Comparison of ENCODE assay signal across 8 cellular contexts in genomic region chr6:30723159-30723842, GRCh38. TPM values are rescaled to one million over a fixed set of nuclear protein-coding genes. Genes with fewer than 3 reads are reported as not detected.
DNase-seq lines count a peak whose midpoint lies in the region; ATAC-seq and TF ChIP-seq lines count a peak whose summit lies in the region.
"Not testable (repeated sequence)": the region's sequence is repeated elsewhere in the genome, so short reads cannot be mapped to it uniquely, and the experiment has no call there.

No MANE protein-coding gene starts in this region.

- peaks cover 65 to 70% (median 69%) of the 10 kb centered on the region in 11 experiments for H4K20me1 ChIP-seq in BLaER1 treated with 17β-estradiol and CSF1 and Interleukin-3, amounts not matched to agents 10 nM and 100 nM
- H4K20me1 ChIP-seq in hepatocyte (ENCODE audit: insufficient read depth, poor library complexity, severe bottlenecking) (peaks cover 46% of the 10 kb centered on the region), neural cell (ENCODE audit: insufficient read depth) (peaks cover 44% of the 10 kb centered on the region)

- peaks cover 54% of the 10 kb centered on the region for H3K36me3 Mint-ChIP-seq in HFFc6 (ENCODE audit: low read depth)
- peaks cover 28 to 48% of the 10 kb centered on the region in 2 donors for H3K36me3 Mint-ChIP-seq in activated T-cell treated with anti-CD3 and anti-CD28 coated beads, Interleukin-2, amount 50 U/mL, for 72 hours (ENCODE audit: insufficient read depth in 2 of 2)
- H3K36me3 Mint-ChIP-seq in chondrocyte (ENCODE audit: low read depth): peaks cover 44% of the 10 kb centered on the region

- ATAC-seq in activated T-cell treated with anti-CD3 and anti-CD28 coated beads, Interleukin-2, amount 50 U/mL, for 72 hours (replicated peaks in 1 of 2); stimulated activated naive CD8-positive, alpha-beta T cell treated with anti-CD3 and anti-CD28 coated beads, Interleukin-15, amount 100 ng/mL, for 72 hours: not testable (repeated sequence)

- peaks cover 61 to 68% (median 67%) of the 10 kb centered on the region in 11 experiments for H3K36me3 ChIP-seq in BLaER1 treated with 17β-estradiol and CSF1 and Interleukin-3, amounts not matched to agents 10 nM and 100 nM
- H3K36me3 ChIP-seq in SJCRH30: peaks cover 57% of the 10 kb centered on the region
- not testable (repeated sequence) for H3K36me3 ChIP-seq in hepatocyte (replicated peaks; ENCODE audit: insufficient read depth, low read depth); neural cell (ENCODE audit: insufficient read depth, low read length)

- peak overlapping the region; percentile 76 to 96 (median 90) for H3K4me2 ChIP-seq in BLaER1 treated with 17β-estradiol and CSF1 and Interleukin-3, amounts not matched to agents 10 nM and 100 nM
- H3K4me2 ChIP-seq in hepatocyte: peak overlapping the region; percentile 90
- peak overlapping the region; percentile 93 for H3K4me2 ChIP-seq in neural cell (ENCODE audit: low read length)

- TF ChIP-seq CTCF in HFFc6 (IDR thresholded peaks at IDR 0.05); chondrocyte (IDR thresholded peaks at IDR 0.05); hepatocyte (IDR thresholded peaks at IDR 0.05; ENCODE audit: poor library complexity); neural cell (IDR thresholded peaks at IDR 0.05; ENCODE audit: poor library complexity, severe bottlenecking): not testable (repeated sequence)

- peaks cover 67% of the 10 kb centered on the region for H3K4me1 Mint-ChIP-seq in HFFc6 (ENCODE audit: low read depth)
- peaks cover 53% of the 10 kb centered on the region for H3K4me1 Mint-ChIP-seq in activated T-cell treated with anti-CD3 and anti-CD28 coated beads, Interleukin-2, amount 50 U/mL, for 72 hours (ENCODE audit: low read depth)
- H3K4me1 Mint-ChIP-seq in chondrocyte (ENCODE audit: low read depth): peaks cover 62% of the 10 kb centered on the region
- peaks cover 68% of the 10 kb centered on the region for H3K4me1 Mint-ChIP-seq in stimulated activated naive CD8-positive, alpha-beta T cell treated with anti-CD3 and anti-CD28 coated beads, Interleukin-15, amount 100 ng/mL, for 72 hours

- not testable (repeated sequence) for TF ChIP-seq EP300 in neural cell (conservative IDR thresholded peaks at IDR 0.05; ENCODE audit: poor library complexity, severe bottlenecking)

- peaks cover 17% of the 10 kb centered on the region for H3F3A ChIP-seq in neural cell (ENCODE audit: insufficient read depth, low read length, poor library complexity, severe bottlenecking)

- H2AFZ ChIP-seq in hepatocyte; neural cell (ENCODE audit: low read depth, low read length): not testable (repeated sequence)

- not testable (repeated sequence) for H3K9me3 ChIP-seq in BLaER1 treated with 17β-estradiol and CSF1 and Interleukin-3, amounts not matched to agents 10 nM and 100 nM (replicated peaks in 1 of 11); SJCRH30 (replicated peaks); hepatocyte (ENCODE audit: low read depth); neural cell (ENCODE audit: low read length)

- H3K4me1 ChIP-seq in BLaER1 treated with 17β-estradiol and CSF1 and Interleukin-3, amounts not matched to agents 10 nM and 100 nM: peaks cover 44 to 63% (median 51%) of the 10 kb centered on the region in 10 experiments
- H3K4me1 ChIP-seq in SJCRH30: not testable (repeated sequence)
- peaks cover 13% of the 10 kb centered on the region for H3K4me1 ChIP-seq in hepatocyte (ENCODE audit: insufficient read depth)

- not testable (repeated sequence) for H3K9me3 Mint-ChIP-seq in HFFc6; activated T-cell treated with anti-CD3 and anti-CD28 coated beads, Interleukin-2, amount 50 U/mL, for 72 hours; chondrocyte (ENCODE audit: low read depth); stimulated activated naive CD8-positive, alpha-beta T cell treated with anti-CD3 and anti-CD28 coated beads, Interleukin-15, amount 100 ng/mL, for 72 hours

- H3K4me3 Mint-ChIP-seq in HFFc6 (peak overlapping the region; percentile 89), chondrocyte (ENCODE audit: unreplicated experiment) (peak overlapping the region; percentile 96)
- peak overlapping the region; percentile 94 to 96 for H3K4me3 Mint-ChIP-seq in activated T-cell treated with anti-CD3 and anti-CD28 coated beads, Interleukin-2, amount 50 U/mL, for 72 hours
- H3K4me3 Mint-ChIP-seq in stimulated activated naive CD8-positive, alpha-beta T cell treated with anti-CD3 and anti-CD28 coated beads, Interleukin-15, amount 100 ng/mL, for 72 hours: peak overlapping the region; percentile 88

- not testable (repeated sequence) for DNase-seq in HFFc6; SJCRH30; activated T-cell treated with anti-CD3 and anti-CD28 coated beads, Interleukin-2, amount 50 U/mL, for 72 hours; chondrocyte (ENCODE audit: low spot score); hepatocyte (ENCODE audit: low spot score); stimulated activated naive CD8-positive, alpha-beta T cell treated with anti-CD3 and anti-CD28 coated beads, Interleukin-15, amount 100 ng/mL, for 72 hours

- H3K9ac ChIP-seq in BLaER1 treated with 17β-estradiol and CSF1 and Interleukin-3, amounts not matched to agents 10 nM and 100 nM: peak overlapping the region; percentile 54 to 100 (median 98)
- H3K9ac ChIP-seq in neural cell (ENCODE audit: low read length): peak overlapping the region; percentile 99

- H3K79me2 ChIP-seq in hepatocyte (peaks cover 58% of the 10 kb centered on the region), neural cell (replicated peaks; ENCODE audit: insufficient read depth, low read length) (peaks cover 69% of the 10 kb centered on the region)

- H3K27me3 Mint-ChIP-seq in HFFc6 (ENCODE audit: insufficient read depth): peaks cover 25% of the 10 kb centered on the region
- not testable (repeated sequence) for H3K27me3 Mint-ChIP-seq in activated T-cell treated with anti-CD3 and anti-CD28 coated beads, Interleukin-2, amount 50 U/mL, for 72 hours (ENCODE audit: low read depth); chondrocyte (ENCODE audit: low read depth); stimulated activated naive CD8-positive, alpha-beta T cell treated with anti-CD3 and anti-CD28 coated beads, Interleukin-15, amount 100 ng/mL, for 72 hours

- peak overlapping the region; percentile 81 to 98 (median 90); a peak in 19 of 20 replicates for H3K4me3 ChIP-seq in BLaER1 treated with 17β-estradiol and CSF1 and Interleukin-3, amounts not matched to agents 10 nM and 100 nM
- H3K4me3 ChIP-seq in SJCRH30 (peak overlapping the region; percentile 92; the same call in 1 of the 2 replicates), neural cell (ENCODE audit: low read length) (peak overlapping the region; percentile 99)
- H3K4me3 ChIP-seq in hepatocyte: not testable (repeated sequence)

- 74% methylated on average over 16 of the region's 16 CpGs for WGBS in hepatocyte (ENCODE audit: low lambda C conversion rate, missing lambda C conversion rate)

- not testable (repeated sequence) for H3K9me2 ChIP-seq in hepatocyte (replicated peaks; ENCODE audit: insufficient read depth); neural cell (ENCODE audit: insufficient read depth, low read length)

- H3K27ac Mint-ChIP-seq in HFFc6 (peak overlapping the region; percentile 91), chondrocyte (ENCODE audit: unreplicated experiment) (peak overlapping the region; percentile 96)
- H3K27ac Mint-ChIP-seq in activated T-cell treated with anti-CD3 and anti-CD28 coated beads, Interleukin-2, amount 50 U/mL, for 72 hours: peak overlapping the region; percentile 99
- peak overlapping the region in 1 of 2 donors; percentile 99 for H3K27ac Mint-ChIP-seq in stimulated activated naive CD8-positive, alpha-beta T cell treated with anti-CD3 and anti-CD28 coated beads, Interleukin-15, amount 100 ng/mL, for 72 hours

- TF ChIP-seq RAD21 in neural cell (conservative IDR thresholded peaks at IDR 0.05): not testable (repeated sequence)

- peak overlapping the region in 7 of 11 experiments; percentile 9 to 98 (median 49); a peak in 10 of 22 replicates for H3K27ac ChIP-seq in BLaER1 treated with 17β-estradiol and CSF1 and Interleukin-3, amounts not matched to agents 10 nM and 100 nM
- H3K27ac ChIP-seq in SJCRH30: not testable (repeated sequence)
- H3K27ac ChIP-seq in hepatocyte (peak overlapping the region; percentile 41), neural cell (ENCODE audit: low read length) (peak overlapping the region; percentile 100)

- not testable (repeated sequence) for H3K27me3 ChIP-seq in BLaER1 treated with 17β-estradiol and CSF1 and Interleukin-3, amounts not matched to agents 10 nM and 100 nM; SJCRH30; hepatocyte; neural cell (ENCODE audit: insufficient read depth, low read depth, low read length)

RNA-seq across cellular contexts. Expression of gene TUBB, which starts 3.1 kb away (rescaled TPM):
- 1,000 to 10,000 TPM; 1,052 to 1,712 (median 1,589) TPM for total RNA-seq in HFFc6 (2021; fragmentation: NEBNext Ultra II Directional; extraction: Animal tissue kit (Norgen Biotek cat#: 25700))
- total RNA-seq in SJCRH30 (2014; rRNA removed; shearing (Covaris generic)): 1,652 and 1,704 TPM in 2 replicates
- total RNA-seq in activated T-cell treated with anti-CD3 and anti-CD28 coated beads, Interleukin-2, amount 50 U/mL, for 72 hours: 100 to 1,000 TPM; 668 to 724 TPM
- 681 to 975 TPM (median 692 TPM) in 3 replicates for total RNA-seq in chondrocyte
- 460 and 470 TPM in 2 replicates for total RNA-seq in hepatocyte
- polyA plus RNA-seq in hepatocyte: 414 and 433 TPM in 2 replicates
- polyA plus RNA-seq in neural cell: 711 and 792 TPM in 2 replicates
- 773 and 794 TPM in 2 replicates for polyA minus RNA-seq in neural cell

RNA-seq across cellular contexts. Expression of gene MDC1, which starts 6.2 kb away (rescaled TPM):
- 10 to 100 TPM; 18.4 to 31.9 (median 28.1) TPM for total RNA-seq in HFFc6 (2021; fragmentation: NEBNext Ultra II Directional; extraction: Animal tissue kit (Norgen Biotek cat#: 25700))
- total RNA-seq in SJCRH30 (2014; rRNA removed; shearing (Covaris generic)): 24.6 and 25.0 TPM in 2 replicates
- 100 to 1,000 TPM; 102 to 127 TPM for total RNA-seq in activated T-cell treated with anti-CD3 and anti-CD28 coated beads, Interleukin-2, amount 50 U/mL, for 72 hours
- total RNA-seq in chondrocyte: 25.5 to 33.5 TPM (median 33.1 TPM) in 3 replicates
- total RNA-seq in hepatocyte: 3.3 and 8.7 TPM in 2 replicates
- 9.8 and 9.9 TPM in 2 replicates for polyA plus RNA-seq in hepatocyte
- polyA plus RNA-seq in neural cell: 4.3 and 8.1 TPM in 2 replicates
- 9.3 and 10.5 TPM in 2 replicates for polyA minus RNA-seq in neural cell

RNA-seq across cellular contexts. Expression of gene FLOT1, which starts 19.2 kb away (rescaled TPM):
- 100 to 1,000 TPM; 218 to 286 (median 236) TPM for total RNA-seq in HFFc6 (2021; fragmentation: NEBNext Ultra II Directional; extraction: Animal tissue kit (Norgen Biotek cat#: 25700))
- total RNA-seq in SJCRH30 (2014; rRNA removed; shearing (Covaris generic)): 87.4 and 92.2 TPM in 2 replicates
- 100 to 1,000 TPM; 293 to 319 TPM for total RNA-seq in activated T-cell treated with anti-CD3 and anti-CD28 coated beads, Interleukin-2, amount 50 U/mL, for 72 hours
- total RNA-seq in chondrocyte (66.8 to 72.7 TPM (median 69.1 TPM) in 3 replicates), hepatocyte (93.5 and 103 TPM in 2 replicates)
- polyA plus RNA-seq in hepatocyte (144 and 148 TPM in 2 replicates), neural cell (72.7 and 84.7 TPM in 2 replicates)
- polyA minus RNA-seq in neural cell: 51.6 and 61.0 TPM in 2 replicates

RNA-seq across cellular contexts. Expression of gene IER3, which starts 21.0 kb away (rescaled TPM):
- total RNA-seq in HFFc6 (2021; fragmentation: NEBNext Ultra II Directional; extraction: Animal tissue kit (Norgen Biotek cat#: 25700)): 10 to 100 TPM; 38.1 to 62.4 (median 60.2) TPM
- total RNA-seq in SJCRH30 (2014; rRNA removed; shearing (Covaris generic)): 19.9 and 22.1 TPM in 2 replicates
- 100 to 1,000 TPM; 174 to 197 TPM for total RNA-seq in activated T-cell treated with anti-CD3 and anti-CD28 coated beads, Interleukin-2, amount 50 U/mL, for 72 hours
- total RNA-seq in chondrocyte (332 to 354 TPM (median 333 TPM) in 3 replicates), hepatocyte (173 and 193 TPM in 2 replicates)
- polyA plus RNA-seq in hepatocyte (158 and 159 TPM in 2 replicates), neural cell (1.3 and 3.0 TPM in 2 replicates)
- 0.49 and 0.69 TPM in 2 replicates for polyA minus RNA-seq in neural cell

RNA-seq across cellular contexts. Expression of gene NRM, which starts 32.5 kb away (rescaled TPM):
- 10 to 100 TPM; 16.3 to 35.1 (median 31.1) TPM for total RNA-seq in HFFc6 (2021; fragmentation: NEBNext Ultra II Directional; extraction: Animal tissue kit (Norgen Biotek cat#: 25700))
- 25.0 and 29.6 TPM in 2 replicates for total RNA-seq in SJCRH30 (2014; rRNA removed; shearing (Covaris generic))
- total RNA-seq in activated T-cell treated with anti-CD3 and anti-CD28 coated beads, Interleukin-2, amount 50 U/mL, for 72 hours: 10 to 100 TPM; 26.9 to 29.6 TPM
- 18.6 to 26.3 TPM (median 20.0 TPM) in 3 replicates for total RNA-seq in chondrocyte
- total RNA-seq in hepatocyte: 7.2 and 7.8 TPM in 2 replicates
- 17.2 and 21.0 TPM in 2 replicates for polyA plus RNA-seq in hepatocyte
- 7.1 and 7.5 TPM in 2 replicates for polyA plus RNA-seq in neural cell
- polyA minus RNA-seq in neural cell: 5.8 and 6.9 TPM in 2 replicates
